1 cellular context compared by ENCODE assay signal in genomic region chr1:148372731-148373130, GRCh38.
TF ChIP-seq lines count a peak whose summit lies in the region.

No MANE protein-coding gene starts in this region.

TF ChIP-seq in GM23338, 12 proteins besides CTCF, POLR2A, EP300 and RAD21 (continued from another document):
- TF ChIP-seq, protein P1, sequence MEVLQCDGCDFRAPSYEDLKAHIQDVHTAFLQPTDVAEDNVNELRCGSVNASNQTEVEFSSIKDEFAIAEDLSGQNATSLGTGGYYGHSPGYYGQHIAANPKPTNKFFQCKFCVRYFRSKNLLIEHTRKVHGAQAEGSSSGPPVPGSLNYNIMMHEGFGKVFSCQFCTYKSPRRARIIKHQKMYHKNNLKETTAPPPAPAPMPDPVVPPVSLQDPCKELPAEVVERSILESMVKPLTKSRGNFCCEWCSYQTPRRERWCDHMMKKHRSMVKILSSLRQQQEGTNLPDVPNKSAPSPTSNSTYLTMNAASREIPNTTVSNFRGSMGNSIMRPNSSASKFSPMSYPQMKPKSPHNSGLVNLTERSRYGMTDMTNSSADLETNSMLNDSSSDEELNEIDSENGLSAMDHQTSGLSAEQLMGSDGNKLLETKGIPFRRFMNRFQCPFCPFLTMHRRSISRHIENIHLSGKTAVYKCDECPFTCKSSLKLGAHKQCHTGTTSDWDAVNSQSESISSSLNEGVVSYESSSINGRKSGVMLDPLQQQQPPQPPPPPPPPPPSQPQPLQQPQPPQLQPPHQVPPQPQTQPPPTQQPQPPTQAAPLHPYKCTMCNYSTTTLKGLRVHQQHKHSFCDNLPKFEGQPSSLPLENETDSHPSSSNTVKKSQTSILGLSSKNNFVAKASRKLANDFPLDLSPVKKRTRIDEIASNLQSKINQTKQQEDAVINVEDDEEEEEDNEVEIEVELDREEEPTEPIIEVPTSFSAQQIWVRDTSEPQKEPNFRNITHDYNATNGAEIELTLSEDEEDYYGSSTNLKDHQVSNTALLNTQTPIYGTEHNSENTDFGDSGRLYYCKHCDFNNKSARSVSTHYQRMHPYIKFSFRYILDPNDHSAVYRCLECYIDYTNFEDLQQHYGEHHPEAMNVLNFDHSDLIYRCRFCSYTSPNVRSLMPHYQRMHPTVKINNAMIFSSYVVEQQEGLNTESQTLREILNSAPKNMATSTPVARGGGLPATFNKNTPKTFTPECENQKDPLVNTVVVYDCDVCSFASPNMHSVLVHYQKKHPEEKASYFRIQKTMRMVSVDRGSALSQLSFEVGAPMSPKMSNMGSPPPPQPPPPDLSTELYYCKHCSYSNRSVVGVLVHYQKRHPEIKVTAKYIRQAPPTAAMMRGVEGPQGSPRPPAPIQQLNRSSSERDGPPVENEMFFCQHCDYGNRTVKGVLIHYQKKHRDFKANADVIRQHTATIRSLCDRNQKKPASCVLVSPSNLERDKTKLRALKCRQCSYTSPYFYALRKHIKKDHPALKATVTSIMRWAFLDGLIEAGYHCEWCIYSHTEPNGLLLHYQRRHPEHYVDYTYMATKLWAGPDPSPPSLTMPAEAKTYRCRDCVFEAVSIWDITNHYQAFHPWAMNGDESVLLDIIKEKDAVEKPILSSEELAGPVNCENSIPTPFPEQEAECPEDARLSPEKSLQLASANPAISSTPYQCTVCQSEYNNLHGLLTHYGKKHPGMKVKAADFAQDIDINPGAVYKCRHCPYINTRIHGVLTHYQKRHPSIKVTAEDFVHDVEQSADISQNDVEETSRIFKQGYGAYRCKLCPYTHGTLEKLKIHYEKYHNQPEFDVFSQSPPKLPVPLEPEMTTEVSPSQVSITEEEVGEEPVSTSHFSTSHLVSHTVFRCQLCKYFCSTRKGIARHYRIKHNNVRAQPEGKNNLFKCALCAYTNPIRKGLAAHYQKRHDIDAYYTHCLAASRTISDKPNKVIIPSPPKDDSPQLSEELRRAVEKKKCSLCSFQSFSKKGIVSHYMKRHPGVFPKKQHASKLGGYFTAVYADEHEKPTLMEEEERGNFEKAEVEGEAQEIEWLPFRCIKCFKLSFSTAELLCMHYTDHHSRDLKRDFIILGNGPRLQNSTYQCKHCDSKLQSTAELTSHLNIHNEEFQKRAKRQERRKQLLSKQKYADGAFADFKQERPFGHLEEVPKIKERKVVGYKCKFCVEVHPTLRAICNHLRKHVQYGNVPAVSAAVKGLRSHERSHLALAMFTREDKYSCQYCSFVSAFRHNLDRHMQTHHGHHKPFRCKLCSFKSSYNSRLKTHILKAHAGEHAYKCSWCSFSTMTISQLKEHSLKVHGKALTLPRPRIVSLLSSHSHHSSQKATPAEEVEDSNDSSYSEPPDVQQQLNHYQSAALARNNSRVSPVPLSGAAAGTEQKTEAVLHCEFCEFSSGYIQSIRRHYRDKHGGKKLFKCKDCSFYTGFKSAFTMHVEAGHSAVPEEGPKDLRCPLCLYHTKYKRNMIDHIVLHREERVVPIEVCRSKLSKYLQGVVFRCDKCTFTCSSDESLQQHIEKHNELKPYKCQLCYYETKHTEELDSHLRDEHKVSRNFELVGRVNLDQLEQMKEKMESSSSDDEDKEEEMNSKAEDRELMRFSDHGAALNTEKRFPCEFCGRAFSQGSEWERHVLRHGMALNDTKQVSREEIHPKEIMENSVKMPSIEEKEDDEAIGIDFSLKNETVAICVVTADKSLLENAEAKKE (CRISPR knock-in tag; IDR thresholded peaks at IDR 0.05): no peak
- TF ChIP-seq EZH2phosphoT487 (IDR thresholded peaks at IDR 0.05; ENCODE audit: unreplicated experiment) (no peak), CREB1 (CRISPR knock-in tag; IDR thresholded peaks at IDR 0.05; ENCODE audit: low read depth) (no peak), STAT1 (IDR thresholded peaks at IDR 0.05; ENCODE audit: unreplicated experiment) (no peak), ZNF331 (CRISPR knock-in tag; IDR thresholded peaks at IDR 0.05; ENCODE audit: low read depth) (no peak)
- TF ChIP-seq, protein P2, sequence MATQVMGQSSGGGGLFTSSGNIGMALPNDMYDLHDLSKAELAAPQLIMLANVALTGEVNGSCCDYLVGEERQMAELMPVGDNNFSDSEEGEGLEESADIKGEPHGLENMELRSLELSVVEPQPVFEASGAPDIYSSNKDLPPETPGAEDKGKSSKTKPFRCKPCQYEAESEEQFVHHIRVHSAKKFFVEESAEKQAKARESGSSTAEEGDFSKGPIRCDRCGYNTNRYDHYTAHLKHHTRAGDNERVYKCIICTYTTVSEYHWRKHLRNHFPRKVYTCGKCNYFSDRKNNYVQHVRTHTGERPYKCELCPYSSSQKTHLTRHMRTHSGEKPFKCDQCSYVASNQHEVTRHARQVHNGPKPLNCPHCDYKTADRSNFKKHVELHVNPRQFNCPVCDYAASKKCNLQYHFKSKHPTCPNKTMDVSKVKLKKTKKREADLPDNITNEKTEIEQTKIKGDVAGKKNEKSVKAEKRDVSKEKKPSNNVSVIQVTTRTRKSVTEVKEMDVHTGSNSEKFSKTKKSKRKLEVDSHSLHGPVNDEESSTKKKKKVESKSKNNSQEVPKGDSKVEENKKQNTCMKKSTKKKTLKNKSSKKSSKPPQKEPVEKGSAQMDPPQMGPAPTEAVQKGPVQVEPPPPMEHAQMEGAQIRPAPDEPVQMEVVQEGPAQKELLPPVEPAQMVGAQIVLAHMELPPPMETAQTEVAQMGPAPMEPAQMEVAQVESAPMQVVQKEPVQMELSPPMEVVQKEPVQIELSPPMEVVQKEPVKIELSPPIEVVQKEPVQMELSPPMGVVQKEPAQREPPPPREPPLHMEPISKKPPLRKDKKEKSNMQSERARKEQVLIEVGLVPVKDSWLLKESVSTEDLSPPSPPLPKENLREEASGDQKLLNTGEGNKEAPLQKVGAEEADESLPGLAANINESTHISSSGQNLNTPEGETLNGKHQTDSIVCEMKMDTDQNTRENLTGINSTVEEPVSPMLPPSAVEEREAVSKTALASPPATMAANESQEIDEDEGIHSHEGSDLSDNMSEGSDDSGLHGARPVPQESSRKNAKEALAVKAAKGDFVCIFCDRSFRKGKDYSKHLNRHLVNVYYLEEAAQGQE (IDR thresholded peaks at IDR 0.05; ENCODE audit: unreplicated experiment): no peak
